8 cellular contexts compared by ENCODE assay signal in genomic region chr9:6489099-6489498, GRCh38.
"Had no signal": no experiment of that assay in that cellular context is flagged by ENCODE, and none has a peak within 500 bp of the region (broad histone marks: within the 10 kb centered on the region; RNA-seq: fewer than 3 reads in every experiment).

No MANE protein-coding gene starts in this region.

- H3K9me3 ChIP-seq: HAP-1 had no signal

- H3K27ac Mint-ChIP-seq: HFFc6 had no signal

- DNase-seq: GM23248, GOT3, H7, HFFc6, IMR-90 had no signal

- H3K27ac ChIP-seq: GM23248, HL-60 had no signal

- H2AFZ ChIP-seq: GM23248 had no signal

- H3K4me1 ChIP-seq: HAP-1 had no signal

- FAIRE-seq: K562 had no signal

- H3K9me3 Mint-ChIP-seq: HFFc6 had no signal

- H3K4me3 Mint-ChIP-seq: HFFc6 had no signal

- ATAC-seq: K562 had no signal

- H3K4me3 ChIP-seq: GM23248, HAP-1, K562 had no signal

- H3K9ac ChIP-seq: GM23248 had no signal
